Comparison of ENCODE assay signal across 8 cellular contexts in the genomic region with DNA sequence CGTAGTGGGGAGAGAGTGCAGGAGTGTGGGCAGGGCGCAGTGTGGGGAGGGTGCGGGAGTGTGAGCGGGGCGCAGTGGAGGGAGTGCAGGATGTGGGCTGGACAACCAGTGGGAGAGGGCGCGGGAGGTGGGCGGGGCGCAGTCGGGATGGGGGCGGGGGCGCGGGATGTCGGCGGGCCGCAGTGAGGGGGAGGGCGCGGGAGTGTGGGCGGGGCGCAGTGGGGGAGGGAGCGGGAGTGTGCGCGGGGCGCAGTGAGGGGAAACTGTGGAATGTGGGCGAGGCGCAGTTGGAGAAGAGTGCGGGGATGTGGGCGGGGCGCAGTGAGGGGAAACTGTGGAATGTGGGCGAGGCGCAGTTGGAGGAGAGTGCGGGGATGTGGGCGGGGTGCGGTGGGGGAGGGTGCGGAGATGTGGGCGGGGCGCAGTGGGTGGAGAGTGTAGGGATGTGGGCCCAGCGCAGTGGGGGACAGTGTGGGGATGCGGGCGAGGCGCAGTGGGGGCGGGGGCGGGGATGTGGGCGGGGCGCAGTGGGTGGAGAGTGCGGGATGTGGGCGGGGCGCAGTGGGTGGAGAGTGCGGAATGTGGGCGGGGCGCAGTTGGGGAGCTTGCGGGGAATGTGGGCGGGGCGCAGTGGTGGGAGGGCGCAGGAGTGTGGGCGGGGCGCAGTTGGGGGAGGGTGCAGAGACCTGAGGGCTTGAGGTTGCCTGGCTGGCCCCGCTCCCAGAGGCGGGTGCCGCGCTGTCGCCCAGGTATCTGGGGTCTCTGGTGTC. TPM values are rescaled to one million over a fixed set of nuclear protein-coding genes. Genes with fewer than 3 reads are reported as not detected.
DNase-seq lines count a peak whose midpoint lies in the region; ATAC-seq and TF ChIP-seq lines count a peak whose summit lies in the region.

A gene (plus strand): TSS at position 723 of the 770 bp plus-strand sequence. CDS start 257 bp downstream, outside the sequence.

- peaks cover 56% of the 10 kb centered on the region; the same call in 1 of the 2 replicates for H3K79me2 ChIP-seq in SK-N-SH (ENCODE audit: insufficient read depth)

- no peak for TF ChIP-seq RAD21 in SK-N-SH (IDR thresholded peaks at IDR 0.05; ENCODE audit: low read length)

- H3K9me3 Mint-ChIP-seq in brain = peaks cover 0 to 11% (median 3%) of the 10 kb centered on the region in 5 experiments

- peaks cover 24 to 33% of the 10 kb centered on the region in 2 experiments; a peak in 3 of 4 replicates for H3K4me1 ChIP-seq in SK-N-SH (ENCODE audit: control insufficient read depth in 1 of 2, insufficient read depth in 2 of 2, low read depth in 1 of 2, low read length in 1 of 2)
- peaks cover 5% of the 10 kb centered on the region for H3K4me1 ChIP-seq in iPS-18a (ENCODE audit: control insufficient read depth, low read depth, low read length)

- peaks cover 4% of the 10 kb centered on the region; the same call in 1 of the 2 replicates for H4K20me1 ChIP-seq in SK-N-SH (ENCODE audit: insufficient read depth)

- H3K36me3 Mint-ChIP-seq in brain = no peaks in the 10 kb centered on the region

- H3K27me3 ChIP-seq in SK-N-SH (ENCODE audit: insufficient read depth) (no peaks in the 10 kb centered on the region), iPS-18a (ENCODE audit: control insufficient read depth, insufficient read depth, low read length) (peaks cover 43% of the 10 kb centered on the region)

- H3K27ac ChIP-seq in SK-N-SH (ENCODE audit: low read depth in 2 of 2, low read length in 1 of 2) = peak within 1 kb of the TSS; percentile 79 to 81
- no peak within 1 kb of the TSS for H3K27ac ChIP-seq in iPS-18a (ENCODE audit: low read length)

- POLR2A ChIA-PET in SK-N-SH (lab: Yijun Ruan, JAX) = interaction anchor here (0.6 kb wide), 1 partner anchor 8 kb away, joined by 3 read pairs; no protein-coding TSS in a partner anchor

- peaks cover 49% of the 10 kb centered on the region for H3K27me3 Mint-ChIP-seq in brain

- peak within 1 kb of the TSS; percentile 94 for H2AFZ ChIP-seq in SK-N-SH (ENCODE audit: low read depth)

- 2% methylated on average over 44 of the region's 62 CpGs for WGBS in SK-N-SH (ENCODE audit: low lambda C conversion rate)

- H3K9me3 ChIP-seq in SK-N-SH = no peaks in the 10 kb centered on the region
- H3K9me3 ChIP-seq in iPS-18a (ENCODE audit: control insufficient read depth, low read depth, low read length) = no peaks in the 10 kb centered on the region

- peak; percentile 40 for DNase-seq in GM20000 (ENCODE audit: low spot score)
- peak; percentile 95 for DNase-seq in SK-N-SH
- DNase-seq in skeletal muscle cell (ENCODE audit: low read depth) = peak; percentile 42
- no peak for DNase-seq in activated gamma-delta T cell (lab: John Stamatoyannopoulos, UW)
- DNase-seq in DMS79 (lab: John Stamatoyannopoulos, UW) = no peak

- H3K4me3 Mint-ChIP-seq in brain = peak within 1 kb of the TSS; percentile 78 to 82 (median 80)

- peak within 1 kb of the TSS; percentile 91 for H3K9ac ChIP-seq in SK-N-SH
- H3K9ac ChIP-seq in iPS-18a (ENCODE audit: low read length) = peak within 1 kb of the TSS; percentile 23

- H3K36me3 ChIP-seq in SK-N-SH (replicated peaks in 1 of 2; ENCODE audit: control insufficient read depth in 1 of 2, insufficient read depth in 2 of 2, low read length in 1 of 2) (no peaks in the 10 kb centered on the region), iPS-18a (ENCODE audit: control insufficient read depth, low read depth, low read length) (no peaks in the 10 kb centered on the region)

- CTCF ChIA-PET in SK-N-SH (lab: Yijun Ruan, JAX) = interaction anchor here (0.7 to 1.3 kb wide), 3 partner anchors 25 to 458 kb away, joined by 3 read pairs; no protein-coding TSS in a partner anchor

- peaks cover 50% of the 10 kb centered on the region for H3K4me1 Mint-ChIP-seq in brain

- H3K4me2 ChIP-seq in SK-N-SH = peak within 1 kb of the TSS; percentile 98

- no peak for TF ChIP-seq CTCF in GM20000 (IDR thresholded peaks at IDR 0.05; ENCODE audit: extremely low read depth, missing control alignments)
- TF ChIP-seq CTCF in SK-N-SH (IDR thresholded peaks at IDR 0.05) = no peak
- no peak for TF ChIP-seq CTCF in brain (conservative IDR thresholded peaks at IDR 0.05)

- no peak for ATAC-seq in GM18498 (IDR thresholded peaks at IDR 0.05; ENCODE audit: unreplicated experiment)

- no peak for TF ChIP-seq EP300 in SK-N-SH (IDR thresholded peaks at IDR 0.05; ENCODE audit: borderline replicate concordance in 1 of 2, low read depth in 1 of 2, low read length in 1 of 2)

- H3F3A ChIP-seq in SK-N-SH (replicated peaks; ENCODE audit: insufficient read depth) = peaks cover 15% of the 10 kb centered on the region

- peak within 1 kb of the TSS in 3 of 5 experiments; percentile 3 to 58 (median 11) for H3K27ac Mint-ChIP-seq in brain

- H3K4me3 ChIP-seq in SK-N-SH (ENCODE audit: low read depth in 2 of 2, low read length in 1 of 2) (peak within 1 kb of the TSS; percentile 60 to 95), iPS-18a (ENCODE audit: low read length) (peak within 1 kb of the TSS; percentile 66), skeletal muscle cell (ENCODE audit: low read depth, low read length) (peak within 1 kb of the TSS; percentile 65)

- no peaks in the 10 kb centered on the region for H3K9me2 ChIP-seq in SK-N-SH

TF ChIP-seq in SK-N-SH, 30 proteins besides CTCF, POLR2A, EP300 and RAD21:
- TF ChIP-seq NRF1 (IDR thresholded peaks at IDR 0.05; ENCODE audit: low read depth, low read length) (peak; percentile 23; the same call in 1 of the 2 replicates), TEAD4 (IDR thresholded peaks at IDR 0.05; ENCODE audit: borderline replicate concordance, insufficient read depth) (0 out of 2 replicates have a peak, but pooled peaks have one; percentile 6), GATA2 (CRISPR knock-in tag; IDR thresholded peaks at IDR 0.05) (no peak), MEF2A (IDR thresholded peaks at IDR 0.05; ENCODE audit: borderline replicate concordance, low read depth) (no peak), SIN3A (IDR thresholded peaks at IDR 0.05; ENCODE audit: borderline replicate concordance, low read depth, low read length) (no peak), FOXM1 (IDR thresholded peaks at IDR 0.05; ENCODE audit: low read depth) (no peak), TAF1 (IDR thresholded peaks at IDR 0.05; ENCODE audit: borderline replicate concordance, low read depth, low read length) (0 out of 2 replicates have a peak, but pooled peaks have one; percentile 4), TCF12 (IDR thresholded peaks at IDR 0.05) (no peak)
- TF ChIP-seq, protein P1, sequence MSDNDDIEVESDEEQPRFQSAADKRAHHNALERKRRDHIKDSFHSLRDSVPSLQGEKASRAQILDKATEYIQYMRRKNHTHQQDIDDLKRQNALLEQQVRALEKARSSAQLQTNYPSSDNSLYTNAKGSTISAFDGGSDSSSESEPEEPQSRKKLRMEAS (IDR thresholded peaks at IDR 0.05; ENCODE audit: low read depth) = 0 out of 2 replicates have a peak, but pooled peaks have one; percentile 48
- TF ChIP-seq, protein P2, sequence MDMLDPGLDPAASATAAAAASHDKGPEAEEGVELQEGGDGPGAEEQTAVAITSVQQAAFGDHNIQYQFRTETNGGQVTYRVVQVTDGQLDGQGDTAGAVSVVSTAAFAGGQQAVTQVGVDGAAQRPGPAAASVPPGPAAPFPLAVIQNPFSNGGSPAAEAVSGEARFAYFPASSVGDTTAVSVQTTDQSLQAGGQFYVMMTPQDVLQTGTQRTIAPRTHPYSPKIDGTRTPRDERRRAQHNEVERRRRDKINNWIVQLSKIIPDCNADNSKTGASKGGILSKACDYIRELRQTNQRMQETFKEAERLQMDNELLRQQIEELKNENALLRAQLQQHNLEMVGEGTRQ (IDR thresholded peaks at IDR 0.05; ENCODE audit: borderline replicate concordance, low read depth, low read length) = no peak

RNA-seq across cellular contexts. Expression of the gene that starts here (rescaled TPM):
- 3.0 and 3.1 TPM in 2 replicates for polyA plus RNA-seq in SK-N-SH (2012; rRNA removed)
- polyA plus RNA-seq in SK-N-SH (2012; cell fraction: cytosol; rRNA removed) = 1.9 and 2.3 TPM in 2 replicates
- 4.0 and 6.5 TPM in 2 replicates for polyA plus RNA-seq in SK-N-SH (2012; cell fraction: nucleus; rRNA removed)
- 0.37 TPM for polyA plus RNA-seq in brain (ENCODE audit: insufficient read depth, low read depth, low replicate concordance)

Comparison
In these comparisons a context has a peak if more than half of its experiments do, and no peak if none do; other contexts are left out.
1. DNase-seq: peak in GM20000 (single experiment), SK-N-SH (single experiment) and skeletal muscle cell (single experiment); none in activated gamma-delta T cell (single experiment) and DMS79 (single experiment).
2. Peak in every context shown above with its lines, with median percentiles within 50 percentile points of each other: H3K4me3 ChIP-seq.